Comparison of ENCODE assay signal across 12 cellular contexts in genomic region chr22:27651486-27651885, GRCh38.
"Had no signal": no experiment of that assay in that cellular context is flagged by ENCODE, and none has a peak within 500 bp of the region (broad histone marks: within the 10 kb centered on the region; RNA-seq: fewer than 3 reads in every experiment).

No MANE protein-coding gene starts in this region.

- H3K27ac ChIP-seq: adrenal gland, foreskin keratinocyte, right lobe of liver, thyroid gland, vagina had no signal

- H3K36me3 ChIP-seq: adrenal gland, right lobe of liver, thyroid gland, vagina had no signal

- H3K9me3 ChIP-seq: adrenal gland, right lobe of liver, thyroid gland, vagina had no signal

- DNase-seq: activated CD4-positive, alpha-beta T cell treated with anti-CD3 and anti-CD28 coated beads, Interleukin-2, amount 50 U/mL, for 1 hour; activated naive CD4-positive, alpha-beta T cell treated with anti-CD3 and anti-CD28 coated beads, Interleukin-2, amount 10 ng/mL, durations not matched to agents 7 days and 5 days; activated T-cell treated with anti-CD3 and anti-CD28 coated beads for 4 hours; erythroblast; foreskin keratinocyte; right lobe of liver; stimulated activated CD4-positive, alpha-beta T cell treated with anti-CD3 and anti-CD28 coated beads, Interleukin-4, amount 100 ng/mL, for 24 hours; stimulated activated naive CD8-positive, alpha-beta T cell treated with anti-CD3 and anti-CD28 coated beads, Interleukin-15, amount 100 ng/mL, for 72 hours; thyroid gland had no signal

- H3K4me3 ChIP-seq: adrenal gland, right lobe of liver, thyroid gland, vagina had no signal

- ATAC-seq: activated T-helper 17 cell treated with anti-CD3 and anti-CD28 coated beads, Interleukin-2, amount 50 U/mL, for 72 hours; foreskin keratinocyte; right lobe of liver; stimulated activated naive CD8-positive, alpha-beta T cell treated with anti-CD3 and anti-CD28 coated beads, Interleukin-15, amount 100 ng/mL, for 72 hours had no signal

- H3K27me3 ChIP-seq: adrenal gland, right lobe of liver, thyroid gland, vagina had no signal

- H3K4me1 ChIP-seq: adrenal gland, foreskin keratinocyte, thyroid gland, vagina had no signal
